ENCODE assay signal across 17 cellular contexts in genomic region chr14:35222324-35222723, GRCh38.
"Had no signal": no experiment of that assay in that cellular context is flagged by ENCODE, and none has a peak within 500 bp of the region (broad histone marks: within the 10 kb centered on the region; RNA-seq: fewer than 3 reads in every experiment).

No MANE protein-coding gene starts in this region.

- H3K9me3 Mint-ChIP-seq: activated naive CD4-positive, alpha-beta T cell treated with anti-CD3 and anti-CD28 coated beads, Interleukin-2, amount 10 ng/mL, durations not matched to agents 7 days and 5 days; activated T-helper 1 cell treated with anti-CD3 and anti-CD28 coated beads, Interleukin-12 subunit alpha, Interleukin-12 subunit beta, Interleukin-2, Interleukin-4 antibody, amounts not matched to agents 30 ng/mL and 10 ng/mL and 1 ng/mL, durations not matched to agents 14 hours and 24 hours and 36 hours; dendritic cell treated with granulocyte-macrophage colony-stimulating factor and Interleukin-4, amounts not matched to agents 40 ng/mL and 50 ng/mL, for 4 days; endodermal cell; T-helper 1 cell treated with Interleukin-12 subunit alpha and Interleukin-12 subunit beta and Interleukin-4 antibody, amounts not matched to agents 30 μg/mL and 1 μg/mL, for 36 hours had no signal

- H3K4me1 ChIP-seq: lower lobe of right lung, uterus had no signal

- H3K4me1 Mint-ChIP-seq: endodermal cell had no signal

- ATAC-seq: body of pancreas had no signal

- H3K27ac ChIP-seq: body of pancreas, lower lobe of right lung, tibial artery, uterus had no signal

- H3K4me3 ChIP-seq: body of pancreas, lower lobe of right lung, tibial artery, uterus had no signal

- DNase-seq: activated CD4-positive, CD25-positive, alpha-beta regulatory T cell; activated naive CD4-positive, alpha-beta T cell treated with anti-CD3 and anti-CD28 coated beads, Interleukin-2, amount 10 ng/mL, durations not matched to agents 7 days and 5 days; amniotic stem cell; body of pancreas; cerebellar nuclear complex; endodermal cell; erythroblast; hypothalamus; lower lobe of right lung; midbrain; posterior cingulate gyrus; small intestine; tibial artery; uterus had no signal

- H3K36me3 ChIP-seq: lower lobe of right lung, tibial artery, uterus had no signal

- H3K27ac Mint-ChIP-seq: dendritic cell treated with granulocyte-macrophage colony-stimulating factor and Interleukin-4, amounts not matched to agents 40 ng/mL and 50 ng/mL, for 4 days; endodermal cell had no signal

- H3K27me3 Mint-ChIP-seq: activated naive CD4-positive, alpha-beta T cell treated with anti-CD3 and anti-CD28 coated beads, Interleukin-2, amount 10 ng/mL, durations not matched to agents 7 days and 5 days; dendritic cell treated with granulocyte-macrophage colony-stimulating factor and Interleukin-4, amounts not matched to agents 40 ng/mL and 50 ng/mL, for 4 days had no signal

- H3K27me3 ChIP-seq: body of pancreas, tibial artery, uterus had no signal

- H3K4me3 Mint-ChIP-seq: activated naive CD4-positive, alpha-beta T cell treated with anti-CD3 and anti-CD28 coated beads, Interleukin-2, amount 10 ng/mL, durations not matched to agents 7 days and 5 days; activated T-helper 1 cell treated with anti-CD3 and anti-CD28 coated beads, Interleukin-12 subunit alpha, Interleukin-12 subunit beta, Interleukin-2, Interleukin-4 antibody, amounts not matched to agents 30 ng/mL and 10 ng/mL and 1 ng/mL, durations not matched to agents 14 hours and 24 hours and 36 hours; dendritic cell treated with granulocyte-macrophage colony-stimulating factor and Interleukin-4, amounts not matched to agents 40 ng/mL and 50 ng/mL, for 4 days; endodermal cell; T-helper 1 cell treated with Interleukin-12 subunit alpha and Interleukin-12 subunit beta and Interleukin-4 antibody, amounts not matched to agents 30 μg/mL and 1 μg/mL, for 36 hours had no signal

- H3K9me3 ChIP-seq: body of pancreas, lower lobe of right lung, tibial artery, uterus had no signal
